8 cellular contexts compared by ENCODE assay signal in the genomic region with DNA sequence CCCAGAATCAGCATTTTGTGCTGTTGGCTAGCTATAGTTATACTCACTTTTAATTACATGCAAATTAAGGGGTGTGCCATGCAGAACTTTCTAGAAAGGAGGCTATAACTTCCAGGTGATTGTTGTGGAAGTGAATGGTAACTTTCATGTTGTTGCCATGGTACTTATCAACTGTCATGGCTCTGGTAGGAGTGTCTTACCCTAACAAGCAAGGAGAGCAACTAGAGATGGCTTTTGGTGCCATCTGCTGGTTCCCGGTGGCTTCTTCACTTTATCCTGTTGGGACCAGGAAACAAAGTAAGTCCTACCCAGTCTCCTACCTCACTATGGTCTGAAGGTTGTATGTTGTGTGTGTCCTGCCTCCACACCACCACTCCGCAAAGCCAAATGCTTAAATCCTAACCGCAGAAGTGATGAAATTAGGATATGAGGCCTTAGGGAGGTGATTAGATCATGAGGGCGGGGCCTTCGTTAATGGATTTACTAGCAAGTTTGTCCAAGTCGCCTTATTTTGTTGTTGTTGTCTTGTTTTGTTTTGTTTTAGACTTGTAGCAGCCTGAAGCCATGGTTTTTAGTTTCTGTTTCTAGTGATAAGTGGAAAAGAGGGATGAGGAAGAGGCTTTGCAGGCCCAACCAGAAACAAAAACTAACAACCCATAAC. TPM values are rescaled to one million over a fixed set of nuclear protein-coding genes. Genes with fewer than 3 reads are reported as not detected.
DNase-seq lines count a peak whose midpoint lies in the region; ATAC-seq and TF ChIP-seq lines count a peak whose summit lies in the region.

No MANE protein-coding gene starts in this region.

- H3K27me3 ChIP-seq in thoracic aorta (replicated peaks; ENCODE audit: insufficient read depth): no peaks in the 10 kb centered on the region

- no peaks in the 10 kb centered on the region for H3K36me3 ChIP-seq in thoracic aorta

- no peak overlapping the region for H3K27ac ChIP-seq in thoracic aorta

- no peak for ATAC-seq in thoracic aorta (ENCODE audit: insufficient number of reproducible peaks, low FRiP score, low read depth)

- peak; percentile 94 for DNase-seq in Ammon's horn (ENCODE audit: low spot score)
- DNase-seq in GM20000 (ENCODE audit: low spot score): peak; percentile 75
- peak; percentile 81 for DNase-seq in NCI-H1092 (lab: John Stamatoyannopoulos, UW)
- peak; percentile 94 for DNase-seq in SK-MEL-5 (ENCODE audit: low read depth, low spot score)
- peak; percentile 23 to 63 (median 46) for DNase-seq in activated naive CD4-positive, alpha-beta T cell (lab: John Stamatoyannopoulos, UW)
- DNase-seq in foreskin melanocyte: peak; percentile 88
- DNase-seq in occipital lobe (lab: John Stamatoyannopoulos, UW): peak; percentile 74
- DNase-seq in thoracic aorta (ENCODE audit: low spot score): no peak

- TF ChIP-seq CTCF in GM20000 (IDR thresholded peaks at IDR 0.05; ENCODE audit: extremely low read depth, missing control alignments): peak; percentile 85
- TF ChIP-seq CTCF in thoracic aorta (IDR thresholded peaks at IDR 0.05): peak; percentile 75

- H3K4me1 ChIP-seq in thoracic aorta (ENCODE audit: control insufficient read depth in 1 of 2, low read depth in 2 of 2): peaks cover 0 to 6% of the 10 kb centered on the region in 2 donors

- no peaks in the 10 kb centered on the region for H3K9me3 ChIP-seq in thoracic aorta

- in situ Hi-C loops in SK-MEL-5 (cut with HindIII; ENCODE audit: low pct_unique_long_range_greater_than_20kb, low sequenced_read_pairs): no loop called here

- H3K4me3 ChIP-seq in thoracic aorta: no peak overlapping the region

RNA-seq across cellular contexts. Expression of gene FBXL12, which starts 22.6 kb away (rescaled TPM):
- total RNA-seq in SK-MEL-5 (2014; rRNA removed; shearing (Covaris generic)): 9.6 and 11.5 TPM in 2 replicates
- 14.3 and 19.3 TPM in 2 replicates for polyA plus RNA-seq in SK-MEL-5 (2015; cell fraction: cytosol; rRNA removed)
- 68.0 and 68.6 TPM in 2 replicates for polyA plus RNA-seq in SK-MEL-5 (2015; cell fraction: nucleus; rRNA removed)
- 13.1 TPM for total RNA-seq in occipital lobe
- 10 to 100 TPM; 28.9 to 64.8 TPM for total RNA-seq in thoracic aorta

RNA-seq across cellular contexts. Expression of gene ZNF846, which starts 27.7 kb away (rescaled TPM):
- 2.0 and 3.3 TPM in 2 replicates for total RNA-seq in SK-MEL-5 (2014; rRNA removed; shearing (Covaris generic))
- polyA plus RNA-seq in SK-MEL-5 (2015; cell fraction: cytosol; rRNA removed): 2.9 and 3.9 TPM in 2 replicates
- 7.9 and 9.0 TPM in 2 replicates for polyA plus RNA-seq in SK-MEL-5 (2015; cell fraction: nucleus; rRNA removed)
- total RNA-seq in occipital lobe (26.5 TPM), thoracic aorta (10 to 100 TPM; 44.0 to 54.6 TPM)

RNA-seq across cellular contexts. Expression of gene UBL5, which starts 31.5 kb away (rescaled TPM):
- 182 and 207 TPM in 2 replicates for total RNA-seq in SK-MEL-5 (2014; rRNA removed; shearing (Covaris generic))
- 368 and 764 TPM in 2 replicates for polyA plus RNA-seq in SK-MEL-5 (2015; cell fraction: cytosol; rRNA removed)
- 48.5 and 65.2 TPM in 2 replicates for polyA plus RNA-seq in SK-MEL-5 (2015; cell fraction: nucleus; rRNA removed)
- total RNA-seq in occipital lobe: 62.9 TPM
- total RNA-seq in thoracic aorta: 100 to 1,000 TPM; 210 to 414 TPM

RNA-seq across cellular contexts. Expression of gene PIN1, which starts 38.9 kb away (rescaled TPM):
- 77.2 and 79.2 TPM in 2 replicates for total RNA-seq in SK-MEL-5 (2014; rRNA removed; shearing (Covaris generic))
- polyA plus RNA-seq in SK-MEL-5 (2015; cell fraction: cytosol; rRNA removed): 57.3 and 90.0 TPM in 2 replicates
- polyA plus RNA-seq in SK-MEL-5 (2015; cell fraction: nucleus; rRNA removed): 36.2 and 48.5 TPM in 2 replicates
- total RNA-seq in occipital lobe (65.4 TPM), thoracic aorta (10 to 100 TPM; 76.5 to 79.4 TPM)
